In the genomic region with DNA sequence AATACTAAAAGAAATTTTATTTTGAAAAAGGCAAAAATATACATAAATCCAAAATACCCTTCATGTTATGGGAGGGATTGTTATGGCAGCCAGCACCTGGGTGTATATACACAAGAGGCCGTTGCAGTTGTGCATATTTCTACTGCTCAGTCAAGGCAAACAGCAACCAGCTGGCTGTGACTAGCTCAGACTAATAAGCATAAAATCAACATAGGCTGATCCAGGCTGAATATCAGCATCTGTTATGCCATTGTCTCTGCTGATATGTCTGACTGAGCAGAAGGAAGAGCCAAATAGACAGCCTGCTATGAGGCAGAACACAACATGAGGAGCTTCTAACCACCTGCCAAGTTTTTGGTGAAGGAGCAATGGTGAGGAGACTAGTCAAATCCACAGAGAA, we compare ENCODE assay signal across 11 cellular contexts.
DNase-seq lines count a peak whose midpoint lies in the region; ATAC-seq and TF ChIP-seq lines count a peak whose summit lies in the region.
"Had no signal": no experiment of that assay in that cellular context is flagged by ENCODE, and none has a peak within 500 bp of the region (broad histone marks: within the 10 kb centered on the region; RNA-seq: fewer than 3 reads in every experiment).

No MANE protein-coding gene starts in this region.

- 35% methylated on average over 1 of the region's 1 CpG for WGBS in SK-N-SH (ENCODE audit: low lambda C conversion rate)

- peaks cover 11% of the 10 kb centered on the region for H3K4me1 Mint-ChIP-seq in glutamatergic neuron (ENCODE audit: low read depth, unreplicated experiment)
- H3K4me1 Mint-ChIP-seq: CD8-positive, alpha-beta memory T cell had no signal

- H3K4me3 ChIP-seq in SK-N-SH (ENCODE audit: low read depth in 2 of 2, low read length in 1 of 2): 0 out of 4 replicates have a peak overlapping the region, but pooled peaks of 1 of the 2 experiments have one; percentile 5
- H3K4me3 ChIP-seq: K562 had no signal

- H3F3A ChIP-seq in SK-N-SH (replicated peaks; ENCODE audit: insufficient read depth): peaks cover 23% of the 10 kb centered on the region

- POLR2A ChIA-PET in SK-N-SH (lab: Yijun Ruan, JAX): no interaction called here

- H3K79me2 ChIP-seq in SK-N-SH (ENCODE audit: insufficient read depth): no peaks in the 10 kb centered on the region

- no peak for TF ChIP-seq EP300 in SK-N-SH (IDR thresholded peaks at IDR 0.05; ENCODE audit: borderline replicate concordance in 1 of 2, low read depth in 1 of 2, low read length in 1 of 2)

- CTCF ChIA-PET in SK-N-SH (lab: Yijun Ruan, JAX): no interaction called here

- TF ChIP-seq CTCF in SK-N-SH (IDR thresholded peaks at IDR 0.05): no peak
- TF ChIP-seq CTCF in glutamatergic neuron (IDR thresholded peaks at IDR 0.05; ENCODE audit: partially characterized antibody, unreplicated experiment): no peak

- H3K27ac Mint-ChIP-seq in glutamatergic neuron (ENCODE audit: unreplicated experiment): peak overlapping the region; percentile 95
- H3K27ac Mint-ChIP-seq: CD8-positive, alpha-beta memory T cell had no signal

- no peaks in the 10 kb centered on the region for H3K36me3 Mint-ChIP-seq in glutamatergic neuron (ENCODE audit: unreplicated experiment)
- H3K36me3 Mint-ChIP-seq: CD8-positive, alpha-beta memory T cell had no signal

- peak overlapping the region; percentile 37; the same call in 1 of the 2 replicates for H3K9ac ChIP-seq in SK-N-SH

- DNase-seq in AG20443 (ENCODE audit: low spot score): peak; percentile 29
- peak; percentile 36 for DNase-seq in NCI-H1417 treated with DMSO at 0.1 percent for 48 hours (lab: John Stamatoyannopoulos, UW)
- DNase-seq in SK-N-SH: peak; percentile 20
- no peak for DNase-seq in glutamatergic neuron
- DNase-seq in hypothalamus (lab: John Stamatoyannopoulos, UW): no peak
- DNase-seq in NCI-H128 (lab: John Stamatoyannopoulos, UW; ENCODE audit: unreplicated experiment): no peak
- DNase-seq in KG1 (lab: John Stamatoyannopoulos, UW): no peak
- DNase-seq: activated CD4-positive, alpha-beta T cell treated with anti-CD3 and anti-CD28 coated beads for 48 hours; CD8-positive, alpha-beta memory T cell had no signal

- peak overlapping the region; percentile 50; the same call in 1 of the 2 replicates for H3K4me2 ChIP-seq in SK-N-SH

- peaks cover 4 to 19% of the 10 kb centered on the region in 2 experiments; a peak in 3 of 4 replicates for H3K4me1 ChIP-seq in SK-N-SH (ENCODE audit: control insufficient read depth in 1 of 2, insufficient read depth in 2 of 2, low read depth in 1 of 2, low read length in 1 of 2)

- ATAC-seq in HG02678 (IDR thresholded peaks at IDR 0.05; ENCODE audit: unreplicated experiment): no peak
- ATAC-seq: K562 had no signal

- H3K9me2 ChIP-seq in SK-N-SH: no peaks in the 10 kb centered on the region

- no peak overlapping the region for H3K4me3 Mint-ChIP-seq in glutamatergic neuron (ENCODE audit: unreplicated experiment)
- H3K4me3 Mint-ChIP-seq: CD8-positive, alpha-beta memory T cell had no signal

- no peak for TF ChIP-seq RAD21 in SK-N-SH (IDR thresholded peaks at IDR 0.05; ENCODE audit: low read length)

- H3K27ac ChIP-seq in SK-N-SH (ENCODE audit: low read depth in 2 of 2, low read length in 1 of 2): peak overlapping the region in 1 of 2 experiments; percentile 81; a peak in 2 of 4 replicates

- H4K20me1 ChIP-seq in SK-N-SH (ENCODE audit: insufficient read depth): no peaks in the 10 kb centered on the region

- no peaks in the 10 kb centered on the region for H3K36me3 ChIP-seq in SK-N-SH (replicated peaks in 1 of 2; ENCODE audit: control insufficient read depth in 1 of 2, insufficient read depth in 2 of 2, low read length in 1 of 2)

- peak overlapping the region; percentile 66; the same call in 1 of the 2 replicates for H2AFZ ChIP-seq in SK-N-SH (ENCODE audit: low read depth)

- no peaks in the 10 kb centered on the region for H3K27me3 ChIP-seq in SK-N-SH (ENCODE audit: insufficient read depth)

- H3K27me3 Mint-ChIP-seq in glutamatergic neuron (ENCODE audit: unreplicated experiment): peaks cover 2% of the 10 kb centered on the region
- H3K27me3 Mint-ChIP-seq: CD8-positive, alpha-beta memory T cell had no signal

- no peaks in the 10 kb centered on the region; the same call in 1 of the 2 replicates for H3K9me3 ChIP-seq in SK-N-SH

- H3K9me3 Mint-ChIP-seq in glutamatergic neuron (ENCODE audit: unreplicated experiment): peaks cover 7% of the 10 kb centered on the region

TF ChIP-seq in SK-N-SH, 30 proteins besides CTCF, POLR2A, EP300 and RAD21:
- TF ChIP-seq TCF12 (IDR thresholded peaks at IDR 0.05) (peak; percentile 30; the same call in 1 of the 2 replicates), MXI1 (IDR thresholded peaks at IDR 0.05; ENCODE audit: low read depth, low read length) (no peak), RXRA (IDR thresholded peaks at IDR 0.05; ENCODE audit: borderline replicate concordance, low read depth) (no peak)
- TF ChIP-seq, protein P1, sequence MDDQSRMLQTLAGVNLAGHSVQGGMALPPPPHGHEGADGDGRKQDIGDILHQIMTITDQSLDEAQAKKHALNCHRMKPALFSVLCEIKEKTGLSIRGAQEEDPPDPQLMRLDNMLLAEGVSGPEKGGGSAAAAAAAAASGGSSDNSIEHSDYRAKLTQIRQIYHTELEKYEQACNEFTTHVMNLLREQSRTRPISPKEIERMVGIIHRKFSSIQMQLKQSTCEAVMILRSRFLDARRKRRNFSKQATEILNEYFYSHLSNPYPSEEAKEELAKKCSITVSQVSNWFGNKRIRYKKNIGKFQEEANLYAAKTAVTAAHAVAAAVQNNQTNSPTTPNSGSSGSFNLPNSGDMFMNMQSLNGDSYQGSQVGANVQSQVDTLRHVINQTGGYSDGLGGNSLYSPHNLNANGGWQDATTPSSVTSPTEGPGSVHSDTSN (IDR thresholded peaks at IDR 0.05): 0 out of 2 replicates have a peak, but pooled peaks have one; percentile 14

Comparison
In these comparisons a context has a peak if more than half of its experiments do, and no peak if none do; other contexts are left out.
1. DNase-seq: peak in AG20443 (single experiment), NCI-H1417 treated with DMSO at 0.1 percent for 48 hours (single experiment) and SK-N-SH (single experiment); none in glutamatergic neuron (single experiment), hypothalamus (0 of 51), NCI-H128 (single experiment) and KG1 (single experiment).